Comparison of ENCODE assay signal across 38 cellular contexts in genomic region chr19:29567366-29567915, GRCh38. TPM values are rescaled to one million over a fixed set of nuclear protein-coding genes. Genes with fewer than 3 reads are reported as not detected.
"Had no signal": no experiment of that assay in that cellular context is flagged by ENCODE, and none has a peak within 500 bp of the region (broad histone marks: within the 10 kb centered on the region; RNA-seq: fewer than 3 reads in every experiment).

No MANE protein-coding gene starts in this region.

- H3K9me3 Mint-ChIP-seq: activated CD4-positive, alpha-beta memory T cell treated with anti-CD3 and anti-CD28 coated beads, Interleukin-2, amount 10 ng/mL, durations not matched to agents 7 days and 5 days; activated naive CD4-positive, alpha-beta T cell treated with anti-CD3 and anti-CD28 coated beads, Interleukin-2, amount 50 U/mL, for 24 hours; activated naive CD8-positive, alpha-beta T cell treated with anti-CD3 and anti-CD28 coated beads, Interleukin-2, amount 10 ng/mL, durations not matched to agents 7 days and 5 days; activated T-helper 2 cell treated with anti-CD3 and anti-CD28 coated beads, Interferon-gamma antibody, Interleukin-2, Interleukin-4, amounts not matched to agents 10 μg/mL and 5 μg/mL and 100 μg/mL, durations not matched to agents 14 hours and 24 hours and 36 hours; central memory CD8-positive, alpha-beta T cell; T-cell had no signal

- H3K27ac Mint-ChIP-seq: activated CD4-positive, alpha-beta memory T cell treated with anti-CD3 and anti-CD28 coated beads, Interleukin-2, amount 10 ng/mL, durations not matched to agents 7 days and 5 days; activated naive CD4-positive, alpha-beta T cell treated with anti-CD3 and anti-CD28 coated beads, Interleukin-2, amount 50 U/mL, for 24 hours; activated naive CD8-positive, alpha-beta T cell treated with anti-CD3 and anti-CD28 coated beads, Interleukin-2, amount 10 ng/mL, durations not matched to agents 7 days and 5 days; activated T-helper 2 cell treated with anti-CD3 and anti-CD28 coated beads, Interferon-gamma antibody, Interleukin-2, Interleukin-4, amounts not matched to agents 10 μg/mL and 5 μg/mL and 100 μg/mL, durations not matched to agents 14 hours and 24 hours and 36 hours; IgD-negative memory B cell; T-cell had no signal

- DNase-seq: activated CD4-positive, alpha-beta memory T cell treated with anti-CD3 and anti-CD28 coated beads, Interleukin-2, amount 10 ng/mL, durations not matched to agents 7 days and 5 days; activated CD4-positive, alpha-beta T cell treated with anti-CD3 and anti-CD28 coated beads for 1 hour; activated CD4-positive, alpha-beta T cell treated with anti-CD3 and anti-CD28 coated beads for 48 hours; activated CD4-positive, CD25-positive, alpha-beta regulatory T cell; activated gamma-delta T cell; activated naive CD4-positive, alpha-beta T cell treated with Interleukin-2 at 50 U/mL for 16 hours; activated naive CD8-positive, alpha-beta T cell treated with anti-CD3 and anti-CD28 coated beads, Interleukin-2, amount 10 ng/mL, durations not matched to agents 7 days and 5 days; activated T-cell treated with anti-CD3 and anti-CD28 coated beads, Interleukin-2, amount 50 U/mL, for 1 hour; amygdala; Karpas-422; KBM-7; NCI-H1048; NCI-H1105 treated with DMSO at 0.1 percent for 48 hours; NCI-H146; NCI-H187; NCI-H2029 treated with DMSO at 0.1 percent for 48 hours; NCI-H2171; NCI-H510A; NCI-H526; NCI-H748 treated with DMSO at 0.1 percent for 48 hours; NK-92 treated with Interleukin-12 subunit alpha and Interleukin-12 subunit beta, amount 100 ng/mL, for 24 hours; PC-3; Peyer's patch; RPMI8226; SHP77 treated with DMSO at 0.1 percent for 48 hours; SK-N-SH; T-cell; T-helper 2 cell; T-helper 9 cell had no signal

- H3K36me3 Mint-ChIP-seq: activated naive CD4-positive, alpha-beta T cell treated with anti-CD3 and anti-CD28 coated beads, Interleukin-2, amount 50 U/mL, for 24 hours; activated naive CD8-positive, alpha-beta T cell treated with anti-CD3 and anti-CD28 coated beads, Interleukin-2, amount 10 ng/mL, durations not matched to agents 7 days and 5 days; IgD-negative memory B cell; T-cell had no signal

- H3K27me3 ChIP-seq: ascending aorta, Peyer's patch, SJSA1 had no signal

- H3K4me3 Mint-ChIP-seq: activated CD4-positive, alpha-beta memory T cell treated with anti-CD3 and anti-CD28 coated beads, Interleukin-2, amount 10 ng/mL, durations not matched to agents 7 days and 5 days; activated naive CD4-positive, alpha-beta T cell treated with anti-CD3 and anti-CD28 coated beads, Interleukin-2, amount 50 U/mL, for 24 hours; activated naive CD8-positive, alpha-beta T cell treated with anti-CD3 and anti-CD28 coated beads, Interleukin-2, amount 10 ng/mL, durations not matched to agents 7 days and 5 days; central memory CD8-positive, alpha-beta T cell; IgD-negative memory B cell; T-cell had no signal

- H3K27ac ChIP-seq: ascending aorta, cardiac muscle cell, Peyer's patch, SJSA1, VCaP had no signal

- H3K9me3 ChIP-seq: ascending aorta, Peyer's patch, SJSA1, SK-N-SH had no signal

- H3K4me1 ChIP-seq: ascending aorta, Peyer's patch, SJSA1 had no signal

- ATAC-seq: PC-3, T-cell had no signal

- H3K9ac ChIP-seq: SK-N-SH had no signal

- H3K4me3 ChIP-seq: ascending aorta, cardiac muscle cell, Peyer's patch, SJSA1 had no signal

- H3K36me3 ChIP-seq: ascending aorta, cardiac muscle cell, Peyer's patch, SJSA1 had no signal

- H3K4me1 Mint-ChIP-seq: activated naive CD8-positive, alpha-beta T cell treated with anti-CD3 and anti-CD28 coated beads, Interleukin-2, amount 10 ng/mL, durations not matched to agents 7 days and 5 days; IgD-negative memory B cell; T-cell had no signal

- H3K4me2 ChIP-seq: SK-N-SH had no signal

RNA-seq across cellular contexts. Expression of gene VSTM2B, which starts 41.6 kb away (rescaled TPM):
- polyA plus RNA-seq: adipose tissue, cardiac muscle cell, IgD-negative memory B cell, SK-N-SH had no signal
